11 cellular contexts compared by ENCODE assay signal in the genomic region with DNA sequence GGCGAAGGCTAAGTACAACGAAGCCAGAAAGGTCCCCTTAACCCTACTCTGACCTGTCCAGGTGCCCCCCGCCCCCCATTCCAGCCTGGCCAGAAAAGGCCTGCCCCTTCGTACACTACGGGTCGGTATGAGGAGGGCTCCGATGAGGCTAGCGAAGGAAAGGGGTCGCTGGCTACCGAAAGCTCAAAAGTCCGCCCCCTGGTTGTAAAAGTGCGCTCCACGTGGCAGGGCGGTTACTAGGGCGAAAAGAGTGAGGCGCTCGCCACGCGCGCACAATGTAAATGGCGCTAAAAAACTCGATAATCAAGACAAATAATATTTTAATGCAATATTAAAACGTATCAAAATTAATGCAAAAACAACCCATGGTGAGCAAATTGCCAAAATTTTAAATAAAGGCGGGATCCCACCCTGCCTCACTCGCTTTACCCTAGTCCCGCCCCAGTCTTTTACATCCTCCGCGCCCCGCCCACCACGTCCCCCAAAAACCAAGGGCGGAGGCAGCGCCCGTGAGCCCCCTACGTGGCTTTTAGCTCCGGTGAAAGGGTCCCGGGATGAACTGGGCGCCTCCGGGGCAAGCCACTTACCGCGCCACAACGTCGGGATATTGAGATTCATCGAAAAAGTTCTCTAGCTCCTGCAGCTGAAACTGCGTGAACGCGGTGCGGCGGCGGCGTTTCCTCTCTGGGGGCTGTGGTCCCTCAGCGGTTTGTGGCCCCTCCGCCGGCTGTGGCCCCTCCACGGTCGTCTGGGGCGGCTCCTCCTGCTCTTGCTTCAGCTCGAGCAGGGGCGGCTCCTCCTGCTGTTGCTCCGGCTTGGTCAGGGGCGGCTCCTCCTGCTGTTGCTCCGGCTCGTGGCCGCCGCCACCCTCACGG. TPM values are rescaled to one million over a fixed set of nuclear protein-coding genes. Genes with fewer than 3 reads are reported as not detected.
A peak's percentile ranks its signal among the peaks of the same experiment; 100 is the strongest.
DNase-seq lines count a peak whose midpoint lies in the region; TF ChIP-seq lines count a peak whose summit lies in the region.
"Had no signal": no experiment of that assay in that cellular context is flagged by ENCODE, and none has a peak within 500 bp of the region (broad histone marks: within the 10 kb centered on the region; RNA-seq: fewer than 3 reads in every experiment).

No MANE protein-coding gene starts in this region.

- H3K27me3 Mint-ChIP-seq in activated T-cell treated with anti-CD3 and anti-CD28 coated beads, Interleukin-2, amount 50 U/mL, for 24 hours, result peaks cover 59% of the 10 kb centered on the region
- peaks cover 29% of the 10 kb centered on the region for H3K27me3 Mint-ChIP-seq in activated T-helper 2 cell treated with anti-CD3 and anti-CD28 coated beads, Interferon-gamma antibody, Interleukin-2, Interleukin-4, amounts not matched to agents 10 μg/mL and 5 μg/mL and 100 μg/mL, durations not matched to agents 14 hours and 24 hours and 36 hours (ENCODE audit: low read depth)

- peak overlapping the region; percentile 9 to 10 for H3K4me3 ChIP-seq in testis

- 10 to 11% methylated on average over 30 to 65 of the region's 65 CpGs for WGBS in testis, 2 donors

- TF ChIP-seq CTCF in testis (IDR thresholded peaks at IDR 0.05), result no peak

- no peak overlapping the region for H3K27ac Mint-ChIP-seq in activated T-cell treated with anti-CD3 and anti-CD28 coated beads, Interleukin-2, amount 50 U/mL, for 24 hours
- H3K27ac Mint-ChIP-seq in activated T-helper 2 cell treated with anti-CD3 and anti-CD28 coated beads, Interferon-gamma antibody, Interleukin-2, Interleukin-4, amounts not matched to agents 10 μg/mL and 5 μg/mL and 100 μg/mL, durations not matched to agents 14 hours and 24 hours and 36 hours, result no peak overlapping the region

- H3K4me1 Mint-ChIP-seq in activated T-cell treated with anti-CD3 and anti-CD28 coated beads, Interleukin-2, amount 50 U/mL, for 24 hours (ENCODE audit: low read depth), result peaks cover 11% of the 10 kb centered on the region
- peaks cover 4% of the 10 kb centered on the region for H3K4me1 Mint-ChIP-seq in activated T-helper 2 cell treated with anti-CD3 and anti-CD28 coated beads, Interferon-gamma antibody, Interleukin-2, Interleukin-4, amounts not matched to agents 10 μg/mL and 5 μg/mL and 100 μg/mL, durations not matched to agents 14 hours and 24 hours and 36 hours (ENCODE audit: low read depth)

- intact Hi-C loops in activated T-helper 2 cell treated with anti-CD3 and anti-CD28 coated beads, Interferon-gamma antibody, Interleukin-2, Interleukin-4, amounts not matched to agents 10 μg/mL and 5 μg/mL and 100 μg/mL, durations not matched to agents 14 hours and 24 hours and 36 hours (cut with micrococcal nuclease), result loop anchor here (10.0 kb wide), 1 partner anchor 311 kb away; the partner anchor contains the start of gene IL1RAPL2
- intact Hi-C loops in testis (cut with DNase I; ENCODE audit: low total_unique reads), result no loop called here

- peak; percentile 33 for DNase-seq in activated T-cell treated with anti-CD3 and anti-CD28 coated beads, Interleukin-2, amount 50 U/mL, for 24 hours
- DNase-seq in activated T-cell treated with anti-CD3 and anti-CD28 coated beads for 4 hours, result no peak
- DNase-seq in activated T-helper 2 cell treated with anti-CD3 and anti-CD28 coated beads, Interferon-gamma antibody, Interleukin-2, Interleukin-4, amounts not matched to agents 10 μg/mL and 5 μg/mL and 100 μg/mL, durations not matched to agents 14 hours and 24 hours and 36 hours (ENCODE audit: low spot score), result no peak
- peak; percentile 54 for DNase-seq in islet precursor cell
- DNase-seq in testis, result peak; percentile 17
- no peak for DNase-seq in A172 (ENCODE audit: low spot score)
- DNase-seq in 8988T, result no peak
- no peak for DNase-seq in cerebellar nuclear complex (lab: John Stamatoyannopoulos, UW)
- DNase-seq: NCI-H187 had no signal

- no peaks in the 10 kb centered on the region for H3K27me3 ChIP-seq in testis

- H3K4me1 ChIP-seq in testis, result no peaks in the 10 kb centered on the region

- TF ChIP-seq POLR2A in testis (IDR thresholded peaks at IDR 0.05), result no peak

- H3K4me3 Mint-ChIP-seq in activated T-cell treated with anti-CD3 and anti-CD28 coated beads, Interleukin-2, amount 50 U/mL, for 24 hours, result peak overlapping the region; percentile 72
- peak overlapping the region; percentile 69 for H3K4me3 Mint-ChIP-seq in activated T-helper 2 cell treated with anti-CD3 and anti-CD28 coated beads, Interferon-gamma antibody, Interleukin-2, Interleukin-4, amounts not matched to agents 10 μg/mL and 5 μg/mL and 100 μg/mL, durations not matched to agents 14 hours and 24 hours and 36 hours (ENCODE audit: low read depth)

- no peak overlapping the region for H3K27ac ChIP-seq in testis
- H3K27ac ChIP-seq: epithelial cell of prostate had no signal

- H3K9me3 Mint-ChIP-seq in activated T-cell treated with anti-CD3 and anti-CD28 coated beads, Interleukin-2, amount 50 U/mL, for 24 hours, result no peaks in the 10 kb centered on the region
- H3K9me3 Mint-ChIP-seq in activated T-helper 2 cell treated with anti-CD3 and anti-CD28 coated beads, Interferon-gamma antibody, Interleukin-2, Interleukin-4, amounts not matched to agents 10 μg/mL and 5 μg/mL and 100 μg/mL, durations not matched to agents 14 hours and 24 hours and 36 hours, result no peaks in the 10 kb centered on the region

- H3K36me3 Mint-ChIP-seq in activated T-cell treated with anti-CD3 and anti-CD28 coated beads, Interleukin-2, amount 50 U/mL, for 24 hours (ENCODE audit: low read depth), result no peaks in the 10 kb centered on the region
- no peaks in the 10 kb centered on the region for H3K36me3 Mint-ChIP-seq in activated T-helper 2 cell treated with anti-CD3 and anti-CD28 coated beads, Interferon-gamma antibody, Interleukin-2, Interleukin-4, amounts not matched to agents 10 μg/mL and 5 μg/mL and 100 μg/mL, durations not matched to agents 14 hours and 24 hours and 36 hours (ENCODE audit: low read depth)
- H3K36me3 Mint-ChIP-seq: CD14-positive monocyte had no signal

- H3K36me3 ChIP-seq in testis (ENCODE audit: low read depth, missing control alignments), result no peaks in the 10 kb centered on the region

- H3K9me3 ChIP-seq in testis, result no peaks in the 10 kb centered on the region

RNA-seq across cellular contexts. Expression of gene ESX1, which starts 0.9 kb away (rescaled TPM):
- 0.11 and 0.34 TPM in 2 replicates for total RNA-seq in activated T-helper 2 cell treated with anti-CD3 and anti-CD28 coated beads, Interferon-gamma antibody, Interleukin-2, Interleukin-4, amounts not matched to agents 10 μg/mL and 5 μg/mL and 100 μg/mL, durations not matched to agents 14 hours and 24 hours and 36 hours
- total RNA-seq in testis, result 10 to 100 TPM; 41.7 to 46.2 TPM
- polyA plus RNA-seq in testis (ENCODE audit: insufficient read depth, low read depth, low replicate concordance), result 17.0 TPM
- not detected in 2 replicates for total RNA-seq in A172 (2014; rRNA removed; shearing (Covaris generic))
- polyA plus RNA-seq: CD14-positive monocyte had no signal

Comparison
In these comparisons a context has a peak if more than half of its experiments do, and no peak if none do; other contexts are left out.
1. DNase-seq: peak in activated T-cell treated with anti-CD3 and anti-CD28 coated beads, Interleukin-2, amount 50 U/mL, for 24 hours (single experiment), islet precursor cell (single experiment) and testis (single experiment); none in activated T-cell treated with anti-CD3 and anti-CD28 coated beads for 4 hours (single experiment), activated T-helper 2 cell treated with anti-CD3 and anti-CD28 coated beads, Interferon-gamma antibody, Interleukin-2, Interleukin-4, amounts not matched to agents 10 μg/mL and 5 μg/mL and 100 μg/mL, durations not matched to agents 14 hours and 24 hours and 36 hours (single experiment), A172 (single experiment), 8988T (single experiment) and cerebellar nuclear complex (0 of 2).
2. RNA of gene ESX1, which starts 0.9 kb away (total RNA-seq): 41.7 to 46.2 TPM in testis; 0.11 to 0.34 TPM in activated T-helper 2 cell treated with anti-CD3 and anti-CD28 coated beads, Interferon-gamma antibody, Interleukin-2, Interleukin-4, amounts not matched to agents 10 μg/mL and 5 μg/mL and 100 μg/mL, durations not matched to agents 14 hours and 24 hours and 36 hours and not detected in A172; every median in the first group is over 10 times any median in the second.